ENCODE assay signal across 2 cellular contexts in the genomic region with DNA sequence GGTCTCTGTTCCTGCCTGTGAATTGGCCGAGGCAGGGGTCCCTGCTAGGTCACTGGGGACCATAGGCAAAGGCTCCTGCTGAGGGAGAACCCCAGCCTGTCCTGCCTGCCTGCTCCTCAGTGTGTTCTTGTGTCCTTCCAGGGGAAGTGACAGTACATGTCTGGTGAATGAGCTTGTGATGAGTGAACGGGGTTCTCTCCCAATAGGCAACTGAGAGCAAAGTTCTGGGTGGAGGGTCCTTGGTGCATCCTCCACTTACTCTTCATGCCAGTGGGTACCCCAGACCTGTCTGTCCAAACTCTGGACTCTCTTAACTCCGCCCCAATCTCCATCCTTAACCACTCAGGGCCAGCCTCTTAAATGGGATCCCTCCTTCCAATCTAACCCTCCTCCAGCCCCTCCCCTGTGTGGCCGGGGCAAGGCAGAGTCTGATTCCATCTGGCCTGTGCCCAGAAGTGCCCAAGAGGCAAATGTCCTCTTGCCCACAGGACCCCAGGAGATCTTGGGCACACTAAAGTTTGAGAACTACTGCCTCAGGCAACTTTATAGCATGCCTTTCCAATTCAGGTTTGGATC.
TF ChIP-seq lines count a peak whose summit lies in the region.

No MANE protein-coding gene starts in this region.

TF ChIP-seq in GM23338, 12 proteins besides CTCF, POLR2A, EP300 and RAD21:
- TF ChIP-seq, protein P1, sequence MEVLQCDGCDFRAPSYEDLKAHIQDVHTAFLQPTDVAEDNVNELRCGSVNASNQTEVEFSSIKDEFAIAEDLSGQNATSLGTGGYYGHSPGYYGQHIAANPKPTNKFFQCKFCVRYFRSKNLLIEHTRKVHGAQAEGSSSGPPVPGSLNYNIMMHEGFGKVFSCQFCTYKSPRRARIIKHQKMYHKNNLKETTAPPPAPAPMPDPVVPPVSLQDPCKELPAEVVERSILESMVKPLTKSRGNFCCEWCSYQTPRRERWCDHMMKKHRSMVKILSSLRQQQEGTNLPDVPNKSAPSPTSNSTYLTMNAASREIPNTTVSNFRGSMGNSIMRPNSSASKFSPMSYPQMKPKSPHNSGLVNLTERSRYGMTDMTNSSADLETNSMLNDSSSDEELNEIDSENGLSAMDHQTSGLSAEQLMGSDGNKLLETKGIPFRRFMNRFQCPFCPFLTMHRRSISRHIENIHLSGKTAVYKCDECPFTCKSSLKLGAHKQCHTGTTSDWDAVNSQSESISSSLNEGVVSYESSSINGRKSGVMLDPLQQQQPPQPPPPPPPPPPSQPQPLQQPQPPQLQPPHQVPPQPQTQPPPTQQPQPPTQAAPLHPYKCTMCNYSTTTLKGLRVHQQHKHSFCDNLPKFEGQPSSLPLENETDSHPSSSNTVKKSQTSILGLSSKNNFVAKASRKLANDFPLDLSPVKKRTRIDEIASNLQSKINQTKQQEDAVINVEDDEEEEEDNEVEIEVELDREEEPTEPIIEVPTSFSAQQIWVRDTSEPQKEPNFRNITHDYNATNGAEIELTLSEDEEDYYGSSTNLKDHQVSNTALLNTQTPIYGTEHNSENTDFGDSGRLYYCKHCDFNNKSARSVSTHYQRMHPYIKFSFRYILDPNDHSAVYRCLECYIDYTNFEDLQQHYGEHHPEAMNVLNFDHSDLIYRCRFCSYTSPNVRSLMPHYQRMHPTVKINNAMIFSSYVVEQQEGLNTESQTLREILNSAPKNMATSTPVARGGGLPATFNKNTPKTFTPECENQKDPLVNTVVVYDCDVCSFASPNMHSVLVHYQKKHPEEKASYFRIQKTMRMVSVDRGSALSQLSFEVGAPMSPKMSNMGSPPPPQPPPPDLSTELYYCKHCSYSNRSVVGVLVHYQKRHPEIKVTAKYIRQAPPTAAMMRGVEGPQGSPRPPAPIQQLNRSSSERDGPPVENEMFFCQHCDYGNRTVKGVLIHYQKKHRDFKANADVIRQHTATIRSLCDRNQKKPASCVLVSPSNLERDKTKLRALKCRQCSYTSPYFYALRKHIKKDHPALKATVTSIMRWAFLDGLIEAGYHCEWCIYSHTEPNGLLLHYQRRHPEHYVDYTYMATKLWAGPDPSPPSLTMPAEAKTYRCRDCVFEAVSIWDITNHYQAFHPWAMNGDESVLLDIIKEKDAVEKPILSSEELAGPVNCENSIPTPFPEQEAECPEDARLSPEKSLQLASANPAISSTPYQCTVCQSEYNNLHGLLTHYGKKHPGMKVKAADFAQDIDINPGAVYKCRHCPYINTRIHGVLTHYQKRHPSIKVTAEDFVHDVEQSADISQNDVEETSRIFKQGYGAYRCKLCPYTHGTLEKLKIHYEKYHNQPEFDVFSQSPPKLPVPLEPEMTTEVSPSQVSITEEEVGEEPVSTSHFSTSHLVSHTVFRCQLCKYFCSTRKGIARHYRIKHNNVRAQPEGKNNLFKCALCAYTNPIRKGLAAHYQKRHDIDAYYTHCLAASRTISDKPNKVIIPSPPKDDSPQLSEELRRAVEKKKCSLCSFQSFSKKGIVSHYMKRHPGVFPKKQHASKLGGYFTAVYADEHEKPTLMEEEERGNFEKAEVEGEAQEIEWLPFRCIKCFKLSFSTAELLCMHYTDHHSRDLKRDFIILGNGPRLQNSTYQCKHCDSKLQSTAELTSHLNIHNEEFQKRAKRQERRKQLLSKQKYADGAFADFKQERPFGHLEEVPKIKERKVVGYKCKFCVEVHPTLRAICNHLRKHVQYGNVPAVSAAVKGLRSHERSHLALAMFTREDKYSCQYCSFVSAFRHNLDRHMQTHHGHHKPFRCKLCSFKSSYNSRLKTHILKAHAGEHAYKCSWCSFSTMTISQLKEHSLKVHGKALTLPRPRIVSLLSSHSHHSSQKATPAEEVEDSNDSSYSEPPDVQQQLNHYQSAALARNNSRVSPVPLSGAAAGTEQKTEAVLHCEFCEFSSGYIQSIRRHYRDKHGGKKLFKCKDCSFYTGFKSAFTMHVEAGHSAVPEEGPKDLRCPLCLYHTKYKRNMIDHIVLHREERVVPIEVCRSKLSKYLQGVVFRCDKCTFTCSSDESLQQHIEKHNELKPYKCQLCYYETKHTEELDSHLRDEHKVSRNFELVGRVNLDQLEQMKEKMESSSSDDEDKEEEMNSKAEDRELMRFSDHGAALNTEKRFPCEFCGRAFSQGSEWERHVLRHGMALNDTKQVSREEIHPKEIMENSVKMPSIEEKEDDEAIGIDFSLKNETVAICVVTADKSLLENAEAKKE (CRISPR knock-in tag; IDR thresholded peaks at IDR 0.05): no peak

TF ChIP-seq in K562, 482 proteins besides CTCF, POLR2A, EP300 and RAD21:
- TF ChIP-seq ZNF41 (CRISPR knock-in tag; conservative IDR thresholded peaks at IDR 0.05): no peak
- no peak for TF ChIP-seq E2F6 (IDR thresholded peaks at IDR 0.05; ENCODE audit: borderline replicate concordance in 1 of 2, extremely low read depth in 1 of 2, insufficient read depth in 1 of 2, insufficient read length in 1 of 2, low read depth in 1 of 2, low read length in 1 of 2, poor library complexity in 1 of 2, severe bottlenecking in 1 of 2)
- no peak for TF ChIP-seq BHLHE40 (IDR thresholded peaks at IDR 0.05; ENCODE audit: low read length)
- no peak for TF ChIP-seq SRSF3 (IDR thresholded peaks at IDR 0.05; ENCODE audit: insufficient read depth, low read length)
- TF ChIP-seq, protein P2, sequence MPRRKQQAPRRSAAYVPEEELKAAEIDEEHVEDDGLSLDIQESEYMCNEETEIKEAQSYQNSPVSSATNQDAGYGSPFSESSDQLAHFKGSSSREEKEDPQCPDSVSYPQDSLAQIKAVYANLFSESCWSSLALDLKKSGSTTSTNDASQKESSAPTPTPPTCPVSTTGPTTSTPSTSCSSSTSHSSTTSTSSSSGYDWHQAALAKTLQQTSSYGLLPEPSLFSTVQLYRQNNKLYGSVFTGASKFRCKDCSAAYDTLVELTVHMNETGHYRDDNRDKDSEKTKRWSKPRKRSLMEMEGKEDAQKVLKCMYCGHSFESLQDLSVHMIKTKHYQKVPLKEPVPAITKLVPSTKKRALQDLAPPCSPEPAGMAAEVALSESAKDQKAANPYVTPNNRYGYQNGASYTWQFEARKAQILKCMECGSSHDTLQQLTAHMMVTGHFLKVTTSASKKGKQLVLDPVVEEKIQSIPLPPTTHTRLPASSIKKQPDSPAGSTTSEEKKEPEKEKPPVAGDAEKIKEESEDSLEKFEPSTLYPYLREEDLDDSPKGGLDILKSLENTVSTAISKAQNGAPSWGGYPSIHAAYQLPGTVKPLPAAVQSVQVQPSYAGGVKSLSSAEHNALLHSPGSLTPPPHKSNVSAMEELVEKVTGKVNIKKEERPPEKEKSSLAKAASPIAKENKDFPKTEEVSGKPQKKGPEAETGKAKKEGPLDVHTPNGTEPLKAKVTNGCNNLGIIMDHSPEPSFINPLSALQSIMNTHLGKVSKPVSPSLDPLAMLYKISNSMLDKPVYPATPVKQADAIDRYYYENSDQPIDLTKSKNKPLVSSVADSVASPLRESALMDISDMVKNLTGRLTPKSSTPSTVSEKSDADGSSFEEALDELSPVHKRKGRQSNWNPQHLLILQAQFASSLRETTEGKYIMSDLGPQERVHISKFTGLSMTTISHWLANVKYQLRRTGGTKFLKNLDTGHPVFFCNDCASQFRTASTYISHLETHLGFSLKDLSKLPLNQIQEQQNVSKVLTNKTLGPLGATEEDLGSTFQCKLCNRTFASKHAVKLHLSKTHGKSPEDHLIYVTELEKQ (CRISPR knock-in tag; IDR thresholded peaks at IDR 0.05): no peak
- no peak for TF ChIP-seq TCF7L2 (IDR thresholded peaks at IDR 0.05; ENCODE audit: low read depth, low read length)
- TF ChIP-seq, protein P3, sequence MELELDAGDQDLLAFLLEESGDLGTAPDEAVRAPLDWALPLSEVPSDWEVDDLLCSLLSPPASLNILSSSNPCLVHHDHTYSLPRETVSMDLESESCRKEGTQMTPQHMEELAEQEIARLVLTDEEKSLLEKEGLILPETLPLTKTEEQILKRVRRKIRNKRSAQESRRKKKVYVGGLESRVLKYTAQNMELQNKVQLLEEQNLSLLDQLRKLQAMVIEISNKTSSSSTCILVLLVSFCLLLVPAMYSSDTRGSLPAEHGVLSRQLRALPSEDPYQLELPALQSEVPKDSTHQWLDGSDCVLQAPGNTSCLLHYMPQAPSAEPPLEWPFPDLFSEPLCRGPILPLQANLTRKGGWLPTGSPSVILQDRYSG (tag; conservative IDR thresholded peaks at IDR 0.05; ENCODE audit: low read depth): no peak
- no peak for TF ChIP-seq CCAR2 (IDR thresholded peaks at IDR 0.05; ENCODE audit: low read depth, low read length)
- TF ChIP-seq MYBL2 (IDR thresholded peaks at IDR 0.05; ENCODE audit: low read depth): no peak
- no peak for TF ChIP-seq MYBL2 (CRISPR knock-in tag; IDR thresholded peaks at IDR 0.05; ENCODE audit: borderline replicate concordance)
- no peak for TF ChIP-seq E4F1 (CRISPR knock-in tag; IDR thresholded peaks at IDR 0.05; ENCODE audit: borderline replicate concordance)
- no peak for TF ChIP-seq HDAC6 (IDR thresholded peaks at IDR 0.05; ENCODE audit: low read depth, low read length)
- no peak for TF ChIP-seq KDM1A (IDR thresholded peaks at IDR 0.05)
- TF ChIP-seq, protein P4, sequence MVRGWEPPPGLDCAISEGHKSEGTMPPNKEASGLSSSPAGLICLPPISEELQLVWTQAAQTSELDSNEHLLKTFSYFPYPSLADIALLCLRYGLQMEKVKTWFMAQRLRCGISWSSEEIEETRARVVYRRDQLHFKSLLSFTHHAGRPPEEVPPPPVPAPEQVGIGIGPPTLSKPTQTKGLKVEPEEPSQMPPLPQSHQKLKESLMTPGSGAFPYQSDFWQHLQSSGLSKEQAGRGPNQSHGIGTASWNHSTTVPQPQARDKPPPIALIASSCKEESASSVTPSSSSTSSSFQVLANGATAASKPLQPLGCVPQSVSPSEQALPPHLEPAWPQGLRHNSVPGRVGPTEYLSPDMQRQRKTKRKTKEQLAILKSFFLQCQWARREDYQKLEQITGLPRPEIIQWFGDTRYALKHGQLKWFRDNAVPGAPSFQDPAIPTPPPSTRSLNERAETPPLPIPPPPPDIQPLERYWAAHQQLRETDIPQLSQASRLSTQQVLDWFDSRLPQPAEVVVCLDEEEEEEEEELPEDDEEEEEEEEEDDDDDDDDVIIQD (CRISPR knock-in tag; IDR thresholded peaks at IDR 0.05): no peak
- no peak for TF ChIP-seq SRF (CRISPR knock-in tag; IDR thresholded peaks at IDR 0.05)
- no peak for TF ChIP-seq ZZZ3 (IDR thresholded peaks at IDR 0.05)
TF ChIP-seq in K562: peak in this region for 0.
